ENCODE assay signal across 11 cellular contexts in the genomic region with DNA sequence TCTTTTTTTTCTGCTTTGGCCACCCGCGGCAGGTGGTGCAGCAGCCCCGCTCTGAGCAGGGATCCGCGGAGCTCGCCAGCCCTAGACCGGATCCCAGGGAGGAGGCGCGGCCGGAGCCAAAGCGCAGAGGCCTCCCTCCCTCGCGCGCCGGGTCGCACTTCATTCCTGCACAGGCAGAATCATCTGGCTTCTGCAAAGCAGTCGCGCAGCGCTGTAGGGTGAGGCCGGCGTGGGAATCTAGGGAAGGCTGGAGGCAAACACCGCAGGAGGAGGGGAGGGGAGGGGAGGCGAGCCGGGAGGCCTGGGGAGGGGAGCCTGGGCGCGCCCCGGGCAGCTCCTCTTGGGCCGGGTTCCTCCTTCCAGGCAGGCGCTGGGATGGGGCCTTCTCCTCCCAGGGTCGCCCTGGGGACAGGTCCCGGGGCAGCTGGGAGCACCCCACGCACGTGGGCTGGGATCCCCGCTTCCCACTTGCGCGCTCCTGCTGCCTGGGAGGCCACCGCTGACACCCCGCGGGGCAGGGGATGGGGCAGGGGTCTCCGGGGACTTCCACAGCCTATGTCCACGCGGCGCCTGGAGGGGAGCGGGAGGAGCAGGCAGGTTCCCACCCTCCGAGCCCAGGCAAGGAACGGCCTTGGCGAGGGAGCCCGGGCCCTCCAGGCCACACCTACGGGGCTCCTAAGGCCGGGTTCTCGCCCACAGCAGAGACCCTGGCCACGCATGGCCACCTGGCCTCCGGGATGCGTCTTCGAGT. TPM values are rescaled to one million over a fixed set of nuclear protein-coding genes. Genes with fewer than 3 reads are reported as not detected.
DNase-seq lines count a peak whose midpoint lies in the region; ATAC-seq, FAIRE-seq and TF ChIP-seq lines count a peak whose summit lies in the region.
"Had no signal": no experiment of that assay in that cellular context is flagged by ENCODE, and none has a peak within 500 bp of the region (broad histone marks: within the 10 kb centered on the region; RNA-seq: fewer than 3 reads in every experiment).

No MANE protein-coding gene starts in this region.

- TF ChIP-seq CTCF in keratinocyte (optimal IDR thresholded peaks at IDR 0.05 in 1 of 3, IDR thresholded peaks at IDR 0.05 in 1 of 3, conservative IDR thresholded peaks at IDR 0.05 in 1 of 3; ENCODE audit: extremely low read depth in 1 of 3, insufficient read depth in 2 of 3, low read length in 3 of 3) = no peak
- no peak for TF ChIP-seq CTCF in retinal pigment epithelial cell (conservative IDR thresholded peaks at IDR 0.05; ENCODE audit: low read depth, low read length)

- H3K4me1 ChIP-seq in duodenal mucosa (ENCODE audit: control insufficient read depth in 1 of 2, insufficient read depth in 2 of 2, low read length in 2 of 2) = peaks cover 6 to 19% of the 10 kb centered on the region in 2 donors
- peaks cover 53% of the 10 kb centered on the region for H3K4me1 ChIP-seq in keratinocyte (ENCODE audit: control insufficient read depth, extremely low read depth, insufficient read depth, low read length)

- H3K27me3 Mint-ChIP-seq in activated T-cell treated with anti-CD3 and anti-CD28 coated beads, Interleukin-2, amount 50 U/mL, for 72 hours (ENCODE audit: low read depth) = no peaks in the 10 kb centered on the region
- H3K27me3 Mint-ChIP-seq: activated naive CD4-positive, alpha-beta T cell treated with anti-CD3 and anti-CD28 coated beads, Interleukin-2, amount 50 U/mL, for 24 hours had no signal

- H3K27ac ChIP-seq in duodenal mucosa (ENCODE audit: low read depth, low read length) = peak overlapping the region; percentile 22
- H3K27ac ChIP-seq in keratinocyte (ENCODE audit: control insufficient read depth, insufficient read depth, low read length) = peak overlapping the region; percentile 91

- no peaks in the 10 kb centered on the region for H3K9me3 Mint-ChIP-seq in activated T-cell treated with anti-CD3 and anti-CD28 coated beads, Interleukin-2, amount 50 U/mL, for 72 hours
- H3K9me3 Mint-ChIP-seq: activated naive CD4-positive, alpha-beta T cell treated with anti-CD3 and anti-CD28 coated beads, Interleukin-2, amount 50 U/mL, for 24 hours; T-helper 1 cell treated with Interleukin-12 subunit alpha and Interleukin-12 subunit beta and Interleukin-4 antibody, amounts not matched to agents 30 μg/mL and 1 μg/mL, for 36 hours had no signal

- peak overlapping the region; percentile 17 to 45 for H3K4me3 ChIP-seq in duodenal mucosa (ENCODE audit: low read depth in 1 of 2, low read length in 2 of 2)
- H3K4me3 ChIP-seq in keratinocyte (ENCODE audit: control insufficient read depth in 2 of 3, extremely low read depth in 1 of 3, insufficient read depth in 2 of 3, low read depth in 1 of 3, low read length in 3 of 3) = peak overlapping the region; percentile 25 to 59 (median 29)
- H3K4me3 ChIP-seq in retinal pigment epithelial cell (ENCODE audit: low read length) = peak overlapping the region; percentile 40

- H3K9ac ChIP-seq in duodenal mucosa (ENCODE audit: low read depth in 1 of 2, low read length in 2 of 2) (peak overlapping the region in 1 of 2 donors; percentile 44), keratinocyte (ENCODE audit: control insufficient read depth, extremely low read depth, insufficient read depth, low read length) (peak overlapping the region; percentile 77)

- H4K20me1 ChIP-seq in keratinocyte (ENCODE audit: control insufficient read depth, extremely low read depth, insufficient read depth, low read length) = no peaks in the 10 kb centered on the region

- no peak overlapping the region for H3K4me3 Mint-ChIP-seq in activated T-cell treated with anti-CD3 and anti-CD28 coated beads, Interleukin-2, amount 50 U/mL, for 72 hours
- H3K4me3 Mint-ChIP-seq: activated naive CD4-positive, alpha-beta T cell treated with anti-CD3 and anti-CD28 coated beads, Interleukin-2, amount 50 U/mL, for 24 hours; T-helper 1 cell treated with Interleukin-12 subunit alpha and Interleukin-12 subunit beta and Interleukin-4 antibody, amounts not matched to agents 30 μg/mL and 1 μg/mL, for 36 hours had no signal

- no peak overlapping the region for H2AFZ ChIP-seq in keratinocyte (ENCODE audit: control insufficient read depth, low read length)

- H3K27ac Mint-ChIP-seq in activated T-cell treated with anti-CD3 and anti-CD28 coated beads, Interleukin-2, amount 50 U/mL, for 72 hours = no peak overlapping the region
- H3K27ac Mint-ChIP-seq: T-helper 1 cell treated with Interleukin-12 subunit alpha and Interleukin-12 subunit beta and Interleukin-4 antibody, amounts not matched to agents 30 μg/mL and 1 μg/mL, for 36 hours had no signal

- dilution Hi-C loops in keratinocyte (cut with MboI; ENCODE audit: extremely low pct_ligation_motif_present, low sequenced_read_pairs) = no loop called here

- DNase-seq in GM03348 (ENCODE audit: low spot score) (peak; percentile 71), keratinocyte (ENCODE audit: low read depth, low spot score) (no peak), retinal pigment epithelial cell (ENCODE audit: low read depth) (no peak), OCI-M1 (lab: John Stamatoyannopoulos, UW) (no peak), HUDEP-2 (lab: John Stamatoyannopoulos, UW; ENCODE audit: unreplicated experiment in 76 of 76) (no peak)
- no peak for DNase-seq in activated T-cell treated with anti-CD3 and anti-CD28 coated beads, Interleukin-2, amount 50 U/mL, for 72 hours
- DNase-seq: DND-41 had no signal

- no peak for FAIRE-seq in keratinocyte (lab: Jason Lieb, UNC)

- H3K36me3 Mint-ChIP-seq in activated T-cell treated with anti-CD3 and anti-CD28 coated beads, Interleukin-2, amount 50 U/mL, for 72 hours (ENCODE audit: insufficient read depth in 2 of 2) = peaks cover 5 to 9% of the 10 kb centered on the region in 2 donors

- peak overlapping the region; percentile 88 for H3K4me2 ChIP-seq in keratinocyte (ENCODE audit: control insufficient read depth, extremely low read depth, insufficient read depth, low read depth, low read length)

- no peak for ATAC-seq in activated T-cell treated with anti-CD3 and anti-CD28 coated beads, Interleukin-2, amount 50 U/mL, for 72 hours (replicated peaks in 1 of 2)
- no peak for ATAC-seq in SK-N-SH treated with all-trans-retinoic acid at 6 μM for 48 hours

- no peaks in the 10 kb centered on the region for H3K27me3 ChIP-seq in duodenal mucosa (ENCODE audit: control insufficient read depth in 1 of 2, insufficient read depth in 2 of 2, low read length in 2 of 2)
- no peaks in the 10 kb centered on the region for H3K27me3 ChIP-seq in keratinocyte (ENCODE audit: control insufficient read depth, extremely low read depth, insufficient read depth, low read length)

- H3K9me1 ChIP-seq in keratinocyte (ENCODE audit: control insufficient read depth, extremely low read depth, insufficient read depth, low read length) = peaks cover 5% of the 10 kb centered on the region

- H3K4me1 Mint-ChIP-seq in activated T-cell treated with anti-CD3 and anti-CD28 coated beads, Interleukin-2, amount 50 U/mL, for 72 hours (ENCODE audit: low read depth) = peaks cover 61% of the 10 kb centered on the region

- H3K9me3 ChIP-seq in duodenal mucosa (ENCODE audit: control insufficient read depth in 1 of 2, low read length in 2 of 2) (no peaks in the 10 kb centered on the region), keratinocyte (ENCODE audit: control insufficient read depth, low read depth, low read length) (no peaks in the 10 kb centered on the region)

- peaks cover 0 to 12% of the 10 kb centered on the region in 2 donors for H3K36me3 ChIP-seq in duodenal mucosa (ENCODE audit: control insufficient read depth in 1 of 2, insufficient read depth in 2 of 2, low read length in 2 of 2)
- H3K36me3 ChIP-seq in keratinocyte (ENCODE audit: control insufficient read depth in 2 of 2, extremely low read depth in 1 of 2, insufficient read depth in 2 of 2, low read length in 2 of 2) = peaks cover 0 to 1% of the 10 kb centered on the region in 2 experiments

- peaks cover 52% of the 10 kb centered on the region for H3K79me2 ChIP-seq in keratinocyte (ENCODE audit: control insufficient read depth, insufficient read depth, low read length)

TF ChIP-seq in SK-N-SH treated with all-trans-retinoic acid at 6 μM for 48 hours, 23 proteins besides CTCF, POLR2A, EP300 and RAD21:
- TF ChIP-seq, protein P1, sequence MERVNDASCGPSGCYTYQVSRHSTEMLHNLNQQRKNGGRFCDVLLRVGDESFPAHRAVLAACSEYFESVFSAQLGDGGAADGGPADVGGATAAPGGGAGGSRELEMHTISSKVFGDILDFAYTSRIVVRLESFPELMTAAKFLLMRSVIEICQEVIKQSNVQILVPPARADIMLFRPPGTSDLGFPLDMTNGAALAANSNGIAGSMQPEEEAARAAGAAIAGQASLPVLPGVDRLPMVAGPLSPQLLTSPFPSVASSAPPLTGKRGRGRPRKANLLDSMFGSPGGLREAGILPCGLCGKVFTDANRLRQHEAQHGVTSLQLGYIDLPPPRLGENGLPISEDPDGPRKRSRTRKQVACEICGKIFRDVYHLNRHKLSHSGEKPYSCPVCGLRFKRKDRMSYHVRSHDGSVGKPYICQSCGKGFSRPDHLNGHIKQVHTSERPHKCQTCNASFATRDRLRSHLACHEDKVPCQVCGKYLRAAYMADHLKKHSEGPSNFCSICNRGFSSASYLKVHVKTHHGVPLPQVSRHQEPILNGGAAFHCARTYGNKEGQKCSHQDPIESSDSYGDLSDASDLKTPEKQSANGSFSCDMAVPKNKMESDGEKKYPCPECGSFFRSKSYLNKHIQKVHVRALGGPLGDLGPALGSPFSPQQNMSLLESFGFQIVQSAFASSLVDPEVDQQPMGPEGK (CRISPR knock-in tag; IDR thresholded peaks at IDR 0.05; ENCODE audit: borderline replicate concordance) = no peak
- TF ChIP-seq ZNF8 (CRISPR knock-in tag; IDR thresholded peaks at IDR 0.05) = no peak
- TF ChIP-seq CSDC2 (CRISPR knock-in tag; IDR thresholded peaks at IDR 0.05) = no peak
- TF ChIP-seq ZNF70 (CRISPR knock-in tag; IDR thresholded peaks at IDR 0.05) = no peak
- no peak for TF ChIP-seq ISL1 (CRISPR knock-in tag; IDR thresholded peaks at IDR 0.05)
- no peak for TF ChIP-seq BACH2 (CRISPR knock-in tag; IDR thresholded peaks at IDR 0.05; ENCODE audit: borderline replicate concordance)
- no peak for TF ChIP-seq SNAI2 (CRISPR knock-in tag; IDR thresholded peaks at IDR 0.05)

RNA-seq across cellular contexts. Expression of gene MBP, which starts 45.0 kb away (rescaled TPM):
- 30.7 to 38.7 TPM (median 35.6 TPM) in 3 replicates for polyA plus RNA-seq in keratinocyte
- polyA plus RNA-seq in keratinocyte (2011; ENCODE audit: low read depth) = 38.5 TPM
- 30.1 and 40.6 TPM in 2 replicates for polyA plus RNA-seq in keratinocyte (2011; cell fraction: cytosol; rRNA removed)
- polyA plus RNA-seq in keratinocyte (2011; cell fraction: nucleus; rRNA removed) = 39.0 and 41.5 TPM in 2 replicates
- 25.6 and 33.7 TPM in 2 replicates for polyA plus RNA-seq in keratinocyte (2012; ENCODE audit: low replicate concordance)
- polyA minus RNA-seq in keratinocyte = 49.5 to 66.1 TPM (median 52.8 TPM) in 3 replicates
- polyA minus RNA-seq in keratinocyte (2011; cell fraction: cytosol; rRNA and poly(A)+ RNA removed) = 49.3 TPM
- polyA minus RNA-seq in keratinocyte (2011; cell fraction: nucleus; rRNA and poly(A)+ RNA removed) = 33.8 and 64.1 TPM in 2 replicates
- 100 to 1,000 TPM; 101 to 107 TPM for total RNA-seq in activated T-cell treated with anti-CD3 and anti-CD28 coated beads, Interleukin-2, amount 50 U/mL, for 72 hours
